1 cellular context compared by ENCODE assay signal in genomic region chr19:55228403-55229031, GRCh38.
TF ChIP-seq lines count a peak whose summit lies in the region.

Gene TMEM86B (minus strand): TSS chr19:55228763. CDS start chr19:55228741, 22 bp downstream.

TF ChIP-seq in HepG2, 621 proteins besides CTCF, POLR2A, EP300 and RAD21 (continued from another document and continues in another):
- no peak for TF ChIP-seq CEBPZ (IDR thresholded peaks at IDR 0.05; ENCODE audit: low read length)
- TF ChIP-seq ZNF766 (CRISPR knock-in tag; IDR thresholded peaks at IDR 0.05; ENCODE audit: borderline replicate concordance) = no peak
- no peak for TF ChIP-seq ZNF225 (CRISPR knock-in tag; IDR thresholded peaks at IDR 0.05)
- TF ChIP-seq RXRA (CRISPR knock-in tag; IDR thresholded peaks at IDR 0.05) = peak; percentile 45; the same call in 1 of the 2 replicates
- TF ChIP-seq SIN3B (IDR thresholded peaks at IDR 0.05; ENCODE audit: low read length) = no peak
- TF ChIP-seq ZNF501 (CRISPR knock-in tag; IDR thresholded peaks at IDR 0.05) = no peak
- no peak for TF ChIP-seq MEF2D (CRISPR knock-in tag; IDR thresholded peaks at IDR 0.05)
- TF ChIP-seq HNRNPL (IDR thresholded peaks at IDR 0.05; ENCODE audit: low read depth, low read length) = peak; percentile 93
- TF ChIP-seq, protein P1, sequence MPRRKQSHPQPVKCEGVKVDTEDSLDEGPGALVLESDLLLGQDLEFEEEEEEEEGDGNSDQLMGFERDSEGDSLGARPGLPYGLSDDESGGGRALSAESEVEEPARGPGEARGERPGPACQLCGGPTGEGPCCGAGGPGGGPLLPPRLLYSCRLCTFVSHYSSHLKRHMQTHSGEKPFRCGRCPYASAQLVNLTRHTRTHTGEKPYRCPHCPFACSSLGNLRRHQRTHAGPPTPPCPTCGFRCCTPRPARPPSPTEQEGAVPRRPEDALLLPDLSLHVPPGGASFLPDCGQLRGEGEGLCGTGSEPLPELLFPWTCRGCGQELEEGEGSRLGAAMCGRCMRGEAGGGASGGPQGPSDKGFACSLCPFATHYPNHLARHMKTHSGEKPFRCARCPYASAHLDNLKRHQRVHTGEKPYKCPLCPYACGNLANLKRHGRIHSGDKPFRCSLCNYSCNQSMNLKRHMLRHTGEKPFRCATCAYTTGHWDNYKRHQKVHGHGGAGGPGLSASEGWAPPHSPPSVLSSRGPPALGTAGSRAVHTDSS (CRISPR knock-in tag; conservative IDR thresholded peaks at IDR 0.05) = no peak
- TF ChIP-seq DR1 (CRISPR knock-in tag; IDR thresholded peaks at IDR 0.05) = no peak; the same call in 1 of the 2 replicates
- TF ChIP-seq ZNF572 (CRISPR knock-in tag; IDR thresholded peaks at IDR 0.05) = no peak
- TF ChIP-seq MTF2 (CRISPR knock-in tag; IDR thresholded peaks at IDR 0.05; ENCODE audit: borderline replicate concordance) = no peak
- no peak for TF ChIP-seq ZNF879 (CRISPR knock-in tag; IDR thresholded peaks at IDR 0.05)
- TF ChIP-seq, protein P2, sequence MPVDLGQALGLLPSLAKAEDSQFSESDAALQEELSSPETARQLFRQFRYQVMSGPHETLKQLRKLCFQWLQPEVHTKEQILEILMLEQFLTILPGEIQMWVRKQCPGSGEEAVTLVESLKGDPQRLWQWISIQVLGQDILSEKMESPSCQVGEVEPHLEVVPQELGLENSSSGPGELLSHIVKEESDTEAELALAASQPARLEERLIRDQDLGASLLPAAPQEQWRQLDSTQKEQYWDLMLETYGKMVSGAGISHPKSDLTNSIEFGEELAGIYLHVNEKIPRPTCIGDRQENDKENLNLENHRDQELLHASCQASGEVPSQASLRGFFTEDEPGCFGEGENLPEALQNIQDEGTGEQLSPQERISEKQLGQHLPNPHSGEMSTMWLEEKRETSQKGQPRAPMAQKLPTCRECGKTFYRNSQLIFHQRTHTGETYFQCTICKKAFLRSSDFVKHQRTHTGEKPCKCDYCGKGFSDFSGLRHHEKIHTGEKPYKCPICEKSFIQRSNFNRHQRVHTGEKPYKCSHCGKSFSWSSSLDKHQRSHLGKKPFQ (CRISPR knock-in tag; IDR thresholded peaks at IDR 0.05; ENCODE audit: insufficient replicate concordance) = no peak
- no peak for TF ChIP-seq FOXK2 (IDR thresholded peaks at IDR 0.05)
- no peak for TF ChIP-seq NPAS2 (CRISPR knock-in tag; IDR thresholded peaks at IDR 0.05; ENCODE audit: borderline replicate concordance)
- no peak for TF ChIP-seq ZNF547 (CRISPR knock-in tag; IDR thresholded peaks at IDR 0.05)
- no peak for TF ChIP-seq RBAK (CRISPR knock-in tag; IDR thresholded peaks at IDR 0.05)
- TF ChIP-seq KAT7 (CRISPR knock-in tag; IDR thresholded peaks at IDR 0.05; ENCODE audit: borderline replicate concordance) = no peak
- TF ChIP-seq SNRNP70 (IDR thresholded peaks at IDR 0.05; ENCODE audit: low read depth, low read length) = no peak
- TF ChIP-seq ZBTB21 (CRISPR knock-in tag; IDR thresholded peaks at IDR 0.05) = no peak
- TF ChIP-seq ZNF737 (CRISPR knock-in tag; IDR thresholded peaks at IDR 0.05; ENCODE audit: borderline replicate concordance) = 0 out of 2 replicates have a peak, but pooled peaks have one; percentile 38
- TF ChIP-seq MYC (CRISPR knock-in tag; IDR thresholded peaks at IDR 0.05; ENCODE audit: borderline replicate concordance) = no peak
- TF ChIP-seq PHB2 (IDR thresholded peaks at IDR 0.05; ENCODE audit: partially characterized antibody) = no peak
- TF ChIP-seq, protein P3, sequence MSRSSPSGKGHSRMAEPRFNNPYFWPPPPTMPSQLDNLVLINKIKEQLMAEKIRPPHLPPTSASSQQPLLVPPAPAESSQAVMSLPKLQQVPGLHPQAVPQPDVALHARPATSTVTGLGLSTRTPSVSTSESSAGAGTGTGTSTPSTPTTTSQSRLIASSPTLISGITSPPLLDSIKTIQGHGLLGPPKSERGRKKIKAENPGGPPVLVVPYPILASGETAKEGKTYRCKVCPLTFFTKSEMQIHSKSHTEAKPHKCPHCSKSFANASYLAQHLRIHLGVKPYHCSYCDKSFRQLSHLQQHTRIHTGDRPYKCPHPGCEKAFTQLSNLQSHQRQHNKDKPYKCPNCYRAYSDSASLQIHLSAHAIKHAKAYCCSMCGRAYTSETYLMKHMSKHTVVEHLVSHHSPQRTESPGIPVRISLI (CRISPR knock-in tag; IDR thresholded peaks at IDR 0.05; ENCODE audit: borderline replicate concordance) = no peak; the same call in 1 of the 2 replicates
- TF ChIP-seq DMAP1 (CRISPR knock-in tag; IDR thresholded peaks at IDR 0.05) = no peak
- TF ChIP-seq, protein P4, sequence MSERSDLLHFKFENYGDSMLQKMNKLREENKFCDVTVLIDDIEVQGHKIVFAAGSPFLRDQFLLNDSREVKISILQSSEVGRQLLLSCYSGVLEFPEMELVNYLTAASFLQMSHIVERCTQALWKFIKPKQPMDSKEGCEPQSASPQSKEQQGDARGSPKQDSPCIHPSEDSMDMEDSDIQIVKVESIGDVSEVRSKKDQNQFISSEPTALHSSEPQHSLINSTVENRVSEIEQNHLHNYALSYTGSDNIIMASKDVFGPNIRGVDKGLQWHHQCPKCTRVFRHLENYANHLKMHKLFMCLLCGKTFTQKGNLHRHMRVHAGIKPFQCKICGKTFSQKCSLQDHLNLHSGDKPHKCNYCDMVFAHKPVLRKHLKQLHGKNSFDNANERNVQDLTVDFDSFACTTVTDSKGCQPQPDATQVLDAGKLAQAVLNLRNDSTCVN (CRISPR knock-in tag; IDR thresholded peaks at IDR 0.05; ENCODE audit: borderline replicate concordance) = no peak
- TF ChIP-seq IRF9 (CRISPR knock-in tag; IDR thresholded peaks at IDR 0.05; ENCODE audit: borderline replicate concordance) = 0 out of 2 replicates have a peak, but pooled peaks have one; percentile 23
- no peak; the same call in 1 of the 2 replicates for TF ChIP-seq BRD4 (CRISPR knock-in tag; IDR thresholded peaks at IDR 0.05)
- TF ChIP-seq ZFX (CRISPR knock-in tag; IDR thresholded peaks at IDR 0.05; ENCODE audit: low read depth) = peak; percentile 81
- peak; percentile 41; the same call in 1 of the 2 replicates for TF ChIP-seq ERF (CRISPR knock-in tag; IDR thresholded peaks at IDR 0.05)
- no peak for TF ChIP-seq NR2F1 (CRISPR knock-in tag; IDR thresholded peaks at IDR 0.05)
- TF ChIP-seq ZNF512B (CRISPR knock-in tag; IDR thresholded peaks at IDR 0.05; ENCODE audit: borderline replicate concordance) = no peak
- no peak for TF ChIP-seq NFIB (CRISPR knock-in tag; IDR thresholded peaks at IDR 0.05; ENCODE audit: borderline replicate concordance)
- no peak for TF ChIP-seq ZNF383 (CRISPR knock-in tag; IDR thresholded peaks at IDR 0.05; ENCODE audit: borderline replicate concordance)
- TF ChIP-seq, protein P5, sequence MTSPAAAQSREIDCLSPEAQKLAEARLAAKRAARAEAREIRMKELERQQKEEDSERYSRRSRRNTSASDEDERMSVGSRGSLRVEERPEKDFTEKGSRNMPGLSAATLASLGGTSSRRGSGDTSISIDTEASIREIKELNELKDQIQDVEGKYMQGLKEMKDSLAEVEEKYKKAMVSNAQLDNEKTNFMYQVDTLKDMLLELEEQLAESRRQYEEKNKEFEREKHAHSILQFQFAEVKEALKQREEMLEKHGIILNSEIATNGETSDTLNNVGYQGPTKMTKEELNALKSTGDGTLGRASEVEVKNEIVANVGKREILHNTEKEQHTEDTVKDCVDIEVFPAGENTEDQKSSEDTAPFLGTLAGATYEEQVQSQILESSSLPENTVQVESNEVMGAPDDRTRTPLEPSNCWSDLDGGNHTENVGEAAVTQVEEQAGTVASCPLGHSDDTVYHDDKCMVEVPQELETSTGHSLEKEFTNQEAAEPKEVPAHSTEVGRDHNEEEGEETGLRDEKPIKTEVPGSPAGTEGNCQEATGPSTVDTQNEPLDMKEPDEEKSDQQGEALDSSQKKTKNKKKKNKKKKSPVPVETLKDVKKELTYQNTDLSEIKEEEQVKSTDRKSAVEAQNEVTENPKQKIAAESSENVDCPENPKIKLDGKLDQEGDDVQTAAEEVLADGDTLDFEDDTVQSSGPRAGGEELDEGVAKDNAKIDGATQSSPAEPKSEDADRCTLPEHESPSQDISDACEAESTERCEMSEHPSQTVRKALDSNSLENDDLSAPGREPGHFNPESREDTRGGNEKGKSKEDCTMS (CRISPR knock-in tag; conservative IDR thresholded peaks at IDR 0.05) = no peak
- TF ChIP-seq, protein P6, sequence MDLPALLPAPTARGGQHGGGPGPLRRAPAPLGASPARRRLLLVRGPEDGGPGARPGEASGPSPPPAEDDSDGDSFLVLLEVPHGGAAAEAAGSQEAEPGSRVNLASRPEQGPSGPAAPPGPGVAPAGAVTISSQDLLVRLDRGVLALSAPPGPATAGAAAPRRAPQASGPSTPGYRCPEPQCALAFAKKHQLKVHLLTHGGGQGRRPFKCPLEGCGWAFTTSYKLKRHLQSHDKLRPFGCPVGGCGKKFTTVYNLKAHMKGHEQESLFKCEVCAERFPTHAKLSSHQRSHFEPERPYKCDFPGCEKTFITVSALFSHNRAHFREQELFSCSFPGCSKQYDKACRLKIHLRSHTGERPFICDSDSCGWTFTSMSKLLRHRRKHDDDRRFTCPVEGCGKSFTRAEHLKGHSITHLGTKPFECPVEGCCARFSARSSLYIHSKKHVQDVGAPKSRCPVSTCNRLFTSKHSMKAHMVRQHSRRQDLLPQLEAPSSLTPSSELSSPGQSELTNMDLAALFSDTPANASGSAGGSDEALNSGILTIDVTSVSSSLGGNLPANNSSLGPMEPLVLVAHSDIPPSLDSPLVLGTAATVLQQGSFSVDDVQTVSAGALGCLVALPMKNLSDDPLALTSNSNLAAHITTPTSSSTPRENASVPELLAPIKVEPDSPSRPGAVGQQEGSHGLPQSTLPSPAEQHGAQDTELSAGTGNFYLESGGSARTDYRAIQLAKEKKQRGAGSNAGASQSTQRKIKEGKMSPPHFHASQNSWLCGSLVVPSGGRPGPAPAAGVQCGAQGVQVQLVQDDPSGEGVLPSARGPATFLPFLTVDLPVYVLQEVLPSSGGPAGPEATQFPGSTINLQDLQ (CRISPR knock-in tag; IDR thresholded peaks at IDR 0.05) = no peak
